21 cellular contexts compared by ENCODE assay signal in the genomic region with DNA sequence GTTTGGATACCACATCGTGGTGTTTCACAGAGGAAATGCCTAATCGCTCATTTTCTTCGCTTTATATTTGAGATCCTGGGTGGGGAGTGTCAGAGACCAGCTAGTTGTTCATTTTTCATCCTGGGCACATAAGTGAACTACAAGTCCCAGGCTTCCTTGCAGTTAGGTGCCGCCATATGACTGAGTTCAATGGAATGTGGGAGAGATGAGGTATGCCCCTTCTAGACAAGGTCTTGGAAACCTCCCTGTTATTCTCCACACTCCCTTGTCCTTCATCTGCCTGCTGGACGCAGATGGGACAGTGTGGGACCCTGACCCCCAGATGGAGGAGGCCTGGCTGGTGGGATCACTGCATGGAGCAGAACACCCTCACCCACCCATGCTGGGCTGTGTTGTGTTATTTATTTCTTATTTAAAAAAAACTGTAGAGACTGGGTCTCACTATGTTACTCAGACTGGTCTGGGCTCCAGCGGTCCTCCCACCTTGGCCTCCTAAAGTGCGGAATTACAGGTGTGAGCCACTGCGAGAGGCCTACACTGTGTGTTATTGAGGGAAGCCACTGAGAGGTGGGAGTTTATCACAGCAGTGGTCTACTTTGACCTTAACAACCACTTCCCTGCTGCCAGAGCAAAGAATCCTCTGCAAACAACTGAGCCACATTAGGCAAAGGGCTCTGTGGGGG. TPM values are rescaled to one million over a fixed set of nuclear protein-coding genes. Genes with fewer than 3 reads are reported as not detected.
DNase-seq lines count a peak whose midpoint lies in the region; ATAC-seq, FAIRE-seq and TF ChIP-seq lines count a peak whose summit lies in the region.
"Had no signal": no experiment of that assay in that cellular context is flagged by ENCODE, and none has a peak within 500 bp of the region (broad histone marks: within the 10 kb centered on the region; RNA-seq: fewer than 3 reads in every experiment).

No MANE protein-coding gene starts in this region.

- in situ Hi-C loops in KBM-7 (cut with MboI; ENCODE audit: low pct_unique_long_range_greater_than_20kb, low sequenced_read_pairs), result no loop called here

- H3K9ac ChIP-seq in HUES64 (ENCODE audit: low read depth, low read length) (no peak overlapping the region), keratinocyte (ENCODE audit: control insufficient read depth, extremely low read depth, insufficient read depth, low read length) (no peak overlapping the region)

- peak overlapping the region; percentile 64; the same call in 1 of the 2 replicates for H3K27ac ChIP-seq in HUES64 (ENCODE audit: low read depth, low read length)
- no peak overlapping the region for H3K27ac ChIP-seq in keratinocyte (ENCODE audit: control insufficient read depth, insufficient read depth, low read length)
- H3K27ac ChIP-seq: heart left ventricle, prostate gland had no signal

- dilution Hi-C loops in keratinocyte (cut with MboI; ENCODE audit: extremely low pct_ligation_motif_present, low sequenced_read_pairs), result no loop called here

- no peaks in the 10 kb centered on the region for H3K9me1 ChIP-seq in keratinocyte (ENCODE audit: control insufficient read depth, extremely low read depth, insufficient read depth, low read length)

- no peaks in the 10 kb centered on the region; the same call in 1 of the 2 replicates for H3K4me1 ChIP-seq in HUES64 (ENCODE audit: insufficient read depth, low read length)
- H3K4me1 ChIP-seq in keratinocyte (ENCODE audit: control insufficient read depth, extremely low read depth, insufficient read depth, low read length), result no peaks in the 10 kb centered on the region
- H3K4me1 ChIP-seq: Caco-2, heart left ventricle, prostate gland had no signal

- WGBS in HUES64, result 93% methylated on average over 8 of the region's 8 CpGs

- H3K4me2 ChIP-seq in keratinocyte (ENCODE audit: control insufficient read depth, extremely low read depth, insufficient read depth, low read depth, low read length), result no peak overlapping the region
- H3K4me2 ChIP-seq: smooth muscle cell had no signal

- peak; percentile 8 for DNase-seq in EH (ENCODE audit: low read depth)
- peak; percentile 34 for DNase-seq in astrocyte of the hippocampus (ENCODE audit: low read depth, low spot score)
- DNase-seq in keratinocyte (ENCODE audit: low read depth, low spot score), result peak; percentile 13
- no peak for DNase-seq in KBM-7
- DNase-seq: activated CD4-positive, CD25-positive, alpha-beta regulatory T cell treated with anti-CD3 and anti-CD28 coated beads, Interleukin-2, amount 50 U/mL, for 72 hours; activated effector memory CD4-positive, alpha-beta T cell treated with Interleukin-2 at 50 U/mL for 16 hours; Caco-2; effector CD4-positive, alpha-beta T cell; GDM1; heart left ventricle; immature natural killer cell; natural killer cell; NCI-H510A treated with DMSO at 0.1 percent for 48 hours; stimulated activated CD4-positive, alpha-beta T cell treated with anti-CD3 and anti-CD28 coated beads, Interleukin-4, amount 100 ng/mL, for 24 hours had no signal

- H3K9me3 ChIP-seq in HUES64 (ENCODE audit: insufficient read depth, low read depth, low read length) (no peaks in the 10 kb centered on the region), keratinocyte (ENCODE audit: control insufficient read depth, low read depth, low read length) (no peaks in the 10 kb centered on the region)
- H3K9me3 ChIP-seq: Caco-2, heart left ventricle, prostate gland had no signal

- H3K36me3 ChIP-seq in HUES64 (ENCODE audit: insufficient read depth, low read length), result no peaks in the 10 kb centered on the region
- H3K36me3 ChIP-seq in keratinocyte (ENCODE audit: control insufficient read depth in 2 of 2, extremely low read depth in 1 of 2, insufficient read depth in 2 of 2, low read length in 2 of 2), result no peaks in the 10 kb centered on the region
- H3K36me3 ChIP-seq: heart left ventricle, prostate gland had no signal

- no peaks in the 10 kb centered on the region for H4K20me1 ChIP-seq in keratinocyte (ENCODE audit: control insufficient read depth, extremely low read depth, insufficient read depth, low read length)

- no peak for FAIRE-seq in keratinocyte (lab: Jason Lieb, UNC)

- no peak for ATAC-seq in GM21619 (IDR thresholded peaks at IDR 0.05; ENCODE audit: unreplicated experiment)
- ATAC-seq in HG03135 (IDR thresholded peaks at IDR 0.05; ENCODE audit: unreplicated experiment), result no peak
- ATAC-seq in GM19467 (IDR thresholded peaks at IDR 0.05; ENCODE audit: unreplicated experiment), result no peak
- ATAC-seq: HCT116, heart left ventricle, natural killer cell had no signal

- no peaks in the 10 kb centered on the region for H3K27me3 ChIP-seq in HUES64 (ENCODE audit: insufficient read depth, low read length)
- H3K27me3 ChIP-seq in keratinocyte (ENCODE audit: control insufficient read depth, extremely low read depth, insufficient read depth, low read length), result no peaks in the 10 kb centered on the region

- no peaks in the 10 kb centered on the region for H3K79me2 ChIP-seq in keratinocyte (ENCODE audit: control insufficient read depth, insufficient read depth, low read length)

- TF ChIP-seq CTCF in keratinocyte (optimal IDR thresholded peaks at IDR 0.05 in 1 of 3, IDR thresholded peaks at IDR 0.05 in 1 of 3, conservative IDR thresholded peaks at IDR 0.05 in 1 of 3; ENCODE audit: extremely low read depth in 1 of 3, insufficient read depth in 2 of 3, low read length in 3 of 3), result no peak

- H3K4me3 ChIP-seq in HUES64 (ENCODE audit: low read length) (no peak overlapping the region), keratinocyte (ENCODE audit: control insufficient read depth in 2 of 3, extremely low read depth in 1 of 3, insufficient read depth in 2 of 3, low read depth in 1 of 3, low read length in 3 of 3) (no peak overlapping the region)
- H3K4me3 ChIP-seq: heart left ventricle, prostate gland, smooth muscle cell had no signal

- no peak overlapping the region for H2AFZ ChIP-seq in keratinocyte (ENCODE audit: control insufficient read depth, low read length)

RNA-seq across cellular contexts. Expression of a gene that starts 42.9 kb away (rescaled TPM):
- polyA plus RNA-seq in HUES64 (2013, experiment 1 of 2), result 54.7 TPM
- polyA plus RNA-seq in HUES64 (2013, experiment 2 of 2), result 74.8 TPM
- polyA plus RNA-seq in keratinocyte, result 8.6 to 27.1 TPM (median 18.6 TPM) in 3 replicates
- 10.6 TPM for polyA plus RNA-seq in keratinocyte (2011; ENCODE audit: low read depth)
- 9.1 and 14.1 TPM in 2 replicates for polyA plus RNA-seq in keratinocyte (2011; cell fraction: cytosol; rRNA removed)
- 11.4 and 15.6 TPM in 2 replicates for polyA plus RNA-seq in keratinocyte (2011; cell fraction: nucleus; rRNA removed)
- 5.9 and 19.9 TPM in 2 replicates for polyA plus RNA-seq in keratinocyte (2012; ENCODE audit: low replicate concordance)
- polyA minus RNA-seq in keratinocyte, result 0.92 to 35.9 TPM (median 8.6 TPM) in 3 replicates
- 5.6 TPM for polyA minus RNA-seq in keratinocyte (2011; cell fraction: cytosol; rRNA and poly(A)+ RNA removed)
- polyA minus RNA-seq in keratinocyte (2011; cell fraction: nucleus; rRNA and poly(A)+ RNA removed), result 8.1 and 14.1 TPM in 2 replicates
